In genomic region chr14:97005908-97006307, GRCh38 we compare ENCODE assay signal across 21 cellular contexts.
DNase-seq lines count a peak whose midpoint lies in the region; ATAC-seq, FAIRE-seq and TF ChIP-seq lines count a peak whose summit lies in the region.
"Had no signal": no experiment of that assay in that cellular context is flagged by ENCODE, and none has a peak within 500 bp of the region (broad histone marks: within the 10 kb centered on the region; RNA-seq: fewer than 3 reads in every experiment).

No MANE protein-coding gene starts in this region.

- peaks cover 2 to 4% of the 10 kb centered on the region in 2 experiments; a peak in 3 of 5 replicates for H3K9me3 Mint-ChIP-seq in H9

- no peak overlapping the region for H2AK5ac ChIP-seq in H9 (ENCODE audit: insufficient read length, low read length)

- no peak overlapping the region for H4K91ac ChIP-seq in H9 (ENCODE audit: insufficient read length, low read depth, low read length)

- whole genome bisulfite sequencing in H9 (ENCODE audit: extremely low coverage, insufficient read length, low lambda C conversion rate), result no CpG with 5 or more reads among the region's 7 CpGs
- 62 to 77% methylated on average over 2 to 4 of the region's 7 CpGs for WGBS in gastroesophageal sphincter (ENCODE audit: low coverage in 1 of 2), 2 donors

- no peak overlapping the region for H3K4me2 ChIP-seq in H9 (ENCODE audit: insufficient read depth, insufficient read length, low read length)
- H3K4me2 ChIP-seq in neural cell (ENCODE audit: low read length), result no peak overlapping the region
- H3K4me2 ChIP-seq: BLaER1 had no signal

- no peaks in the 10 kb centered on the region for H3K79me2 ChIP-seq in H9 (ENCODE audit: insufficient read depth, low read length)
- no peaks in the 10 kb centered on the region for H3K79me2 ChIP-seq in neural cell (replicated peaks; ENCODE audit: insufficient read depth, low read length)

- H3K9me3 ChIP-seq in H9 (ENCODE audit: control insufficient read depth, low read depth, low read length), result no peaks in the 10 kb centered on the region
- no peaks in the 10 kb centered on the region for H3K9me3 ChIP-seq in neural cell (ENCODE audit: low read length)
- H3K9me3 ChIP-seq in gastroesophageal sphincter, result no peaks in the 10 kb centered on the region

- no peaks in the 10 kb centered on the region; the same call in none of the 2 replicates for H3K27me3 Mint-ChIP-seq in H9 (ENCODE audit: low read depth)

- H3K27ac Mint-ChIP-seq in H9, result no peak overlapping the region
- H3K27ac Mint-ChIP-seq: CD14-positive monocyte; CD4-positive, alpha-beta memory T cell; HFFc6 had no signal

- DNase-seq in H9 (no peak), NCI-H2171 (lab: John Stamatoyannopoulos, UW) (peak; percentile 54), bronchial epithelial cell (ENCODE audit: low read depth) (no peak), GM03348 (ENCODE audit: low spot score) (no peak), SKM-1 (lab: John Stamatoyannopoulos, UW; ENCODE audit: unreplicated experiment) (no peak)
- DNase-seq in stimulated activated CD4-positive, alpha-beta T cell treated with anti-CD3 and anti-CD28 coated beads, Interleukin-4, amount 100 ng/mL, for 24 hours, result no peak
- DNase-seq: 8988T; CD4-positive, alpha-beta memory T cell; DMS153; DMS79; GDM1; GM23248; HFFc6; IMR-90 had no signal

- no peaks in the 10 kb centered on the region; a peak in 1 of 4 replicates for H3K4me1 Mint-ChIP-seq in H9
- H3K4me1 Mint-ChIP-seq: CD14-positive monocyte had no signal

- no peak overlapping the region for H2BK120ac ChIP-seq in H9 (ENCODE audit: low read depth, low read length, poor library complexity, severe bottlenecking)

- H3F3A ChIP-seq in neural cell (ENCODE audit: insufficient read depth, low read length, poor library complexity, severe bottlenecking), result no peaks in the 10 kb centered on the region

- no peaks in the 10 kb centered on the region for H3K4me1 ChIP-seq in H9 (ENCODE audit: insufficient read depth, low read length)
- no peaks in the 10 kb centered on the region for H3K4me1 ChIP-seq in gastroesophageal sphincter
- H3K4me1 ChIP-seq: BLaER1 had no signal

- H2BK12ac ChIP-seq in H9 (ENCODE audit: insufficient read length, low read depth, low read length), result no peak overlapping the region

- TF ChIP-seq RAD21 in neural cell (conservative IDR thresholded peaks at IDR 0.05), result no peak

- FAIRE-seq in bronchial epithelial cell (lab: Jason Lieb, UNC), result peak; percentile 80
- FAIRE-seq: H54, HTR-8/SVneo had no signal

- ATAC-seq in gastroesophageal sphincter, result no peak
- ATAC-seq: HCT116 had no signal

- H4K20me1 ChIP-seq in H9 (ENCODE audit: control insufficient read depth, insufficient read depth, insufficient read length), result no peaks in the 10 kb centered on the region
- no peaks in the 10 kb centered on the region for H4K20me1 ChIP-seq in neural cell (ENCODE audit: insufficient read depth)
- H4K20me1 ChIP-seq: BLaER1 had no signal

- no peaks in the 10 kb centered on the region for H3K79me1 ChIP-seq in H9 (ENCODE audit: insufficient read depth, low read depth, low read length, poor library complexity, severe bottlenecking)

- H2AFZ ChIP-seq in H9 (ENCODE audit: low read length) (no peak overlapping the region), neural cell (ENCODE audit: low read depth, low read length) (no peak overlapping the region)
- H2AFZ ChIP-seq: GM23248 had no signal

- H4K8ac ChIP-seq in H9 (replicated peaks; ENCODE audit: insufficient read length, low read depth, low read length), result no peak overlapping the region

- H4K5ac ChIP-seq in H9 (ENCODE audit: insufficient read length, low read depth, low read length), result no peak overlapping the region

- TF ChIP-seq EP300 in neural cell (conservative IDR thresholded peaks at IDR 0.05; ENCODE audit: poor library complexity, severe bottlenecking) (no peak), gastroesophageal sphincter (IDR thresholded peaks at IDR 0.05) (no peak)

- H3K4me3 ChIP-seq in bronchial epithelial cell (ENCODE audit: low read depth, low read length), result no peak overlapping the region
- H3K4me3 ChIP-seq in neural cell (ENCODE audit: low read length), result no peak overlapping the region
- no peak overlapping the region for H3K4me3 ChIP-seq in gastroesophageal sphincter
- H3K4me3 ChIP-seq: BLaER1, GM23248 had no signal

- H2BK15ac ChIP-seq in H9 (ENCODE audit: low read depth, low read length), result no peak overlapping the region

- TF ChIP-seq POLR2A in gastroesophageal sphincter (IDR thresholded peaks at IDR 0.05), result no peak

- H3K18ac ChIP-seq in H9 (ENCODE audit: insufficient read length, low read depth, low read length), result no peak overlapping the region

- H3K36me3 ChIP-seq in bronchial epithelial cell (ENCODE audit: control insufficient read depth, insufficient read depth, low read length), result no peaks in the 10 kb centered on the region
- no peaks in the 10 kb centered on the region for H3K36me3 ChIP-seq in neural cell (ENCODE audit: insufficient read depth, low read length)
- no peaks in the 10 kb centered on the region for H3K36me3 ChIP-seq in gastroesophageal sphincter
- H3K36me3 ChIP-seq: BLaER1 had no signal

- H3K27me3 ChIP-seq in H9 (ENCODE audit: insufficient read depth, low read length), result no peaks in the 10 kb centered on the region
- no peaks in the 10 kb centered on the region for H3K27me3 ChIP-seq in bronchial epithelial cell (ENCODE audit: control insufficient read depth, insufficient read depth, low read length)
- H3K27me3 ChIP-seq in neural cell (ENCODE audit: insufficient read depth, low read depth, low read length), result no peaks in the 10 kb centered on the region
- H3K27me3 ChIP-seq in gastroesophageal sphincter, result peaks cover 15% of the 10 kb centered on the region
- H3K27me3 ChIP-seq: BLaER1 had no signal

- H3K4ac ChIP-seq in H9 (ENCODE audit: low read depth, low read length), result no peak overlapping the region

- H3K14ac ChIP-seq in H9 (ENCODE audit: insufficient read depth, low read length), result peak overlapping the region; percentile 75; the same call in 1 of the 2 replicates

- H3K56ac ChIP-seq in H9 (ENCODE audit: insufficient read length, low read depth, low read length), result no peak overlapping the region

- no peak overlapping the region for H3K9ac ChIP-seq in H9 (ENCODE audit: extremely low read depth, insufficient read length, low read length)
- H3K9ac ChIP-seq in neural cell (ENCODE audit: low read length), result peak overlapping the region; percentile 2
- H3K9ac ChIP-seq: BLaER1, GM23248 had no signal

- no peak overlapping the region for H2BK5ac ChIP-seq in H9 (ENCODE audit: insufficient read length, low read length)

- H3K23ac ChIP-seq in H9 (ENCODE audit: insufficient read length, low read depth, low read length), result no peak overlapping the region

- H2BK20ac ChIP-seq in H9 (ENCODE audit: low read depth, low read length, poor library complexity, severe bottlenecking), result no peak overlapping the region

- H3K36me3 Mint-ChIP-seq in H9 (ENCODE audit: insufficient read depth in 1 of 3, low read depth in 3 of 3), result peaks cover 0 to 2% (median 0%) of the 10 kb centered on the region in 3 experiments; a peak in 1 of 7 replicates
- H3K36me3 Mint-ChIP-seq: CD14-positive monocyte; CD4-positive, alpha-beta memory T cell had no signal

- TF ChIP-seq CTCF in H9 (conservative IDR thresholded peaks at IDR 0.05) (no peak), bronchial epithelial cell (IDR thresholded peaks at IDR 0.05; ENCODE audit: insufficient read depth, low read length, severe bottlenecking) (no peak), neural cell (IDR thresholded peaks at IDR 0.05; ENCODE audit: poor library complexity, severe bottlenecking) (no peak), gastroesophageal sphincter (IDR thresholded peaks at IDR 0.05) (no peak)

- no peak overlapping the region for H3K4me3 Mint-ChIP-seq in H9
- H3K4me3 Mint-ChIP-seq: CD14-positive monocyte; CD4-positive, alpha-beta memory T cell; HFFc6 had no signal

- no peaks in the 10 kb centered on the region for H3K23me2 ChIP-seq in H9 (ENCODE audit: insufficient read length, low read depth, low read length, poor library complexity, severe bottlenecking)

- H3K27ac ChIP-seq in H9 (ENCODE audit: insufficient read length, low read depth, low read length) (no peak overlapping the region), neural cell (ENCODE audit: low read length) (peak overlapping the region; percentile 27), gastroesophageal sphincter (no peak overlapping the region)
- H3K27ac ChIP-seq: BLaER1, GM23248 had no signal

- no peaks in the 10 kb centered on the region for H3K9me2 ChIP-seq in neural cell (ENCODE audit: insufficient read depth, low read length)

- H3T11ph ChIP-seq in H9 (ENCODE audit: low read length), result no peak overlapping the region

TF ChIP-seq in neural cell, 6 proteins besides CTCF, POLR2A, EP300 and RAD21:
- no peak for TF ChIP-seq MXI1 (conservative IDR thresholded peaks at IDR 0.05; ENCODE audit: poor library complexity, severe bottlenecking)
- no peak for TF ChIP-seq SMC3 (conservative IDR thresholded peaks at IDR 0.05; ENCODE audit: poor library complexity)
- no peak for TF ChIP-seq EZH2 (IDR thresholded peaks at IDR 0.05; ENCODE audit: borderline replicate concordance, insufficient read depth, low read length, poor library complexity, severe bottlenecking)
- TF ChIP-seq TAF1 (IDR thresholded peaks at IDR 0.05; ENCODE audit: low read depth), result no peak
- no peak for TF ChIP-seq POLR2AphosphoS5 (IDR thresholded peaks at IDR 0.05)
- no peak for TF ChIP-seq REST (IDR thresholded peaks at IDR 0.05; ENCODE audit: borderline replicate concordance)
TF ChIP-seq in neural cell: peak in this region for 0.
